Comparison of ENCODE assay signal across 18 cellular contexts in genomic region chr1:31470794-31471315, GRCh38. TPM values are rescaled to one million over a fixed set of nuclear protein-coding genes. Genes with fewer than 3 reads are reported as not detected.
DNase-seq lines count a peak whose midpoint lies in the region; ATAC-seq and TF ChIP-seq lines count a peak whose summit lies in the region.
"Had no signal": no experiment of that assay in that cellular context is flagged by ENCODE, and none has a peak within 500 bp of the region (broad histone marks: within the 10 kb centered on the region; RNA-seq: fewer than 3 reads in every experiment).

No MANE protein-coding gene starts in this region.

- CTCF ChIA-PET in MCF 10A (lab: Yijun Ruan, JAX) = no interaction called here

- ATAC-seq in left lobe of liver (peak; percentile 21), HG03159 (IDR thresholded peaks at IDR 0.05; ENCODE audit: unreplicated experiment) (no peak)

- intact Hi-C loops in breast epithelium (cut with DNase I; ENCODE audit: low total_unique reads) = no loop called here
- intact Hi-C loops in MCF 10A (cut with micrococcal nuclease) = no loop called here
- intact Hi-C loops in left ventricle myocardium inferior (cut with micrococcal nuclease) = no loop called here

- H3K27ac ChIP-seq in breast epithelium (peak overlapping the region; percentile 52 to 78), duodenal mucosa (ENCODE audit: low read depth, low read length) (peak overlapping the region; percentile 14), left ventricle myocardium inferior (replicated peaks) (no peak overlapping the region)
- H3K27ac ChIP-seq: 22Rv1; BLaER1 treated with 17β-estradiol and CSF1 and Interleukin-3, amounts not matched to agents 10 nM and 100 nM; SJSA1 had no signal

- no TSS peak for BruUV-seq in MCF 10A (replicated peaks; lab: Mats Ljungman, UMichigan)

- no peak for DNase-seq in breast epithelium (ENCODE audit: low spot score in 2 of 2)
- DNase-seq in MCF 10A (ENCODE audit: unreplicated experiment) = no peak
- DNase-seq in left lobe of liver (ENCODE audit: low spot score) = no peak
- DNase-seq in type B pancreatic cell (ENCODE audit: extremely low spot score, unreplicated experiment) = no peak
- DNase-seq in HCEC 1CT = no peak
- no peak for DNase-seq in left ventricle myocardium inferior
- DNase-seq: COR-L47, DMS79 treated with DMSO at 0.1 percent for 48 hours, KBM-7, NCI-H1092, NCI-H2107, NCI-H226, NCI-H526 had no signal

- no peak overlapping the region for H3K4me3 Mint-ChIP-seq in MCF 10A (ENCODE audit: unreplicated experiment)
- peak overlapping the region; percentile 39 for H3K4me3 Mint-ChIP-seq in type B pancreatic cell

- H3K4me1 Mint-ChIP-seq in MCF 10A (ENCODE audit: insufficient read depth, unreplicated experiment) = peaks cover 18% of the 10 kb centered on the region
- H3K4me1 Mint-ChIP-seq in type B pancreatic cell (ENCODE audit: unreplicated experiment) = peaks cover 11% of the 10 kb centered on the region

- H3K4me1 ChIP-seq in breast epithelium = no peaks in the 10 kb centered on the region
- peaks cover 6 to 7% of the 10 kb centered on the region in 2 donors for H3K4me1 ChIP-seq in duodenal mucosa (ENCODE audit: control insufficient read depth in 1 of 2, insufficient read depth in 2 of 2, low read length in 2 of 2)
- no peaks in the 10 kb centered on the region for H3K4me1 ChIP-seq in left ventricle myocardium inferior

- H3K27me3 Mint-ChIP-seq in MCF 10A (ENCODE audit: insufficient read depth, unreplicated experiment) = no peaks in the 10 kb centered on the region
- H3K27me3 Mint-ChIP-seq in type B pancreatic cell = peaks cover 3% of the 10 kb centered on the region

- H3K9me3 ChIP-seq in breast epithelium = peaks cover 0 to 24% of the 10 kb centered on the region in 2 donors
- H3K9me3 ChIP-seq in duodenal mucosa (ENCODE audit: control insufficient read depth in 1 of 2, low read length in 2 of 2) = peaks cover 7 to 15% of the 10 kb centered on the region in 2 donors
- H3K9me3 ChIP-seq in left ventricle myocardium inferior (replicated peaks) = peaks cover 25% of the 10 kb centered on the region

- H3K36me3 ChIP-seq in breast epithelium (no peaks in the 10 kb centered on the region), duodenal mucosa (ENCODE audit: control insufficient read depth in 1 of 2, insufficient read depth in 2 of 2, low read length in 2 of 2) (no peaks in the 10 kb centered on the region), left ventricle myocardium inferior (no peaks in the 10 kb centered on the region)
- H3K36me3 ChIP-seq: SJSA1 had no signal

- H3K9me3 Mint-ChIP-seq in MCF 10A (ENCODE audit: unreplicated experiment) (peaks cover 16% of the 10 kb centered on the region), type B pancreatic cell (peaks cover 10% of the 10 kb centered on the region)

- no peak for TF ChIP-seq CTCF in breast epithelium (IDR thresholded peaks at IDR 0.05)
- TF ChIP-seq CTCF in MCF 10A (IDR thresholded peaks at IDR 0.05; ENCODE audit: unreplicated experiment) = no peak
- TF ChIP-seq CTCF in type B pancreatic cell (conservative IDR thresholded peaks at IDR 0.05) = no peak
- no peak for TF ChIP-seq CTCF in left ventricle myocardium inferior (IDR thresholded peaks at IDR 0.05; ENCODE audit: borderline replicate concordance)

- H3K4me3 ChIP-seq in breast epithelium = no peak overlapping the region
- no peak overlapping the region for H3K4me3 ChIP-seq in duodenal mucosa (ENCODE audit: low read depth in 1 of 2, low read length in 2 of 2)
- H3K4me3 ChIP-seq in left ventricle myocardium inferior = no peak overlapping the region
- H3K4me3 ChIP-seq: BLaER1 treated with 17β-estradiol and CSF1 and Interleukin-3, amounts not matched to agents 10 nM and 100 nM; SJSA1 had no signal

- H3K36me3 Mint-ChIP-seq in MCF 10A (ENCODE audit: insufficient read depth, unreplicated experiment) (peaks cover 7% of the 10 kb centered on the region), type B pancreatic cell (peaks cover 4% of the 10 kb centered on the region)

- H3K27me3 ChIP-seq in breast epithelium (no peaks in the 10 kb centered on the region), duodenal mucosa (ENCODE audit: control insufficient read depth in 1 of 2, insufficient read depth in 2 of 2, low read length in 2 of 2) (no peaks in the 10 kb centered on the region), left ventricle myocardium inferior (ENCODE audit: low read depth) (peaks cover 28% of the 10 kb centered on the region)
- H3K27me3 ChIP-seq: BLaER1 treated with 17β-estradiol and CSF1 and Interleukin-3, amounts not matched to agents 10 nM and 100 nM; SJSA1 had no signal

- POLR2A ChIA-PET in MCF 10A (lab: Yijun Ruan, JAX) = interaction anchor here (0.6 to 2.5 kb wide), 5 partner anchors 12 to 107 kb away, joined by 3 to 8 read pairs (median 3); no protein-coding TSS in a partner anchor

- H3K27ac Mint-ChIP-seq in MCF 10A (ENCODE audit: low read depth, unreplicated experiment) (no peak overlapping the region), type B pancreatic cell (peak overlapping the region; percentile 94)

- TF ChIP-seq POLR2A in breast epithelium (IDR thresholded peaks at IDR 0.05) = no peak

- no peak overlapping the region for H3K9ac ChIP-seq in duodenal mucosa (ENCODE audit: low read depth in 1 of 2, low read length in 2 of 2)
- H3K9ac ChIP-seq: BLaER1 treated with 17β-estradiol and CSF1 and Interleukin-3, amounts not matched to agents 10 nM and 100 nM had no signal

RNA-seq across cellular contexts. Expression of gene SERINC2, which starts 57.8 kb away (rescaled TPM):
- total RNA-seq in breast epithelium (10 to 100 TPM; 10.4 to 50.6 (median 30.5) TPM), MCF 10A (2022) (117 and 140 TPM in 2 replicates), left lobe of liver (69.1 TPM), type B pancreatic cell (ENCODE audit: low replicate concordance) (77.7 and 118 TPM in 2 replicates), left ventricle myocardium inferior (1.6 TPM)
